ENCODE assay signal across 9 cellular contexts in genomic region chr17:77888242-77889134, GRCh38.
DNase-seq lines count a peak whose midpoint lies in the region; ATAC-seq and TF ChIP-seq lines count a peak whose summit lies in the region.
"Had no signal": no experiment of that assay in that cellular context is flagged by ENCODE, and none has a peak within 500 bp of the region (broad histone marks: within the 10 kb centered on the region; RNA-seq: fewer than 3 reads in every experiment).

No MANE protein-coding gene starts in this region.

- no peak for TF ChIP-seq POLR2A in prostate gland (IDR thresholded peaks at IDR 0.05)

- intact Hi-C loops in prostate gland (cut with DNase I) = no loop called here

- peaks cover 28% of the 10 kb centered on the region for H3K27me3 Mint-ChIP-seq in activated CD8-positive, alpha-beta T cell treated with anti-CD3 and anti-CD28 coated beads, Interleukin-2, amount 10 ng/mL, durations not matched to agents 7 days and 5 days (ENCODE audit: low read depth)

- H3K4me1 Mint-ChIP-seq in activated CD8-positive, alpha-beta T cell treated with anti-CD3 and anti-CD28 coated beads, Interleukin-2, amount 10 ng/mL, durations not matched to agents 7 days and 5 days (ENCODE audit: low read depth) = peaks cover 42% of the 10 kb centered on the region

- CTCF ChIA-PET in activated CD8-positive, alpha-beta T cell treated with anti-CD3 and anti-CD28 coated beads, Interleukin-2, amount 10 ng/mL, durations not matched to agents 7 days and 5 days (lab: Charles Lee) = interaction anchor here (0.8 to 1.6 kb wide), 4 partner anchors 44 to 345 kb away, joined by 3 to 4 read pairs (median 3); no protein-coding TSS in a partner anchor

- DNase-seq in ELR (ENCODE audit: low read depth) (peak; percentile 19), foreskin melanocyte (peak; percentile 34), prostate gland (ENCODE audit: low spot score) (no peak), GM10266 (ENCODE audit: extremely low spot score) (no peak)
- DNase-seq in activated CD8-positive, alpha-beta T cell treated with anti-CD3 and anti-CD28 coated beads, Interleukin-2, amount 10 ng/mL, durations not matched to agents 7 days and 5 days = no peak
- DNase-seq: NCI-H1930 had no signal

- no peaks in the 10 kb centered on the region for H3K9me3 ChIP-seq in prostate gland

- 38% methylated on average over 13 of the region's 13 CpGs for WGBS in prostate gland

- TF ChIP-seq CTCF in prostate gland (IDR thresholded peaks at IDR 0.05) = no peak
- no peak for TF ChIP-seq CTCF in GM10266 (IDR thresholded peaks at IDR 0.05; ENCODE audit: control insufficient read depth, insufficient read depth, low read depth, missing control alignments)

- no peaks in the 10 kb centered on the region for H3K36me3 ChIP-seq in prostate gland

- POLR2A ChIA-PET in activated CD8-positive, alpha-beta T cell treated with anti-CD3 and anti-CD28 coated beads, Interleukin-2, amount 10 ng/mL, durations not matched to agents 7 days and 5 days (lab: Charles Lee) = interaction anchor here (0.6 to 2.0 kb wide), 2 partner anchors 70 to 162 kb away, joined by 3 to 7 read pairs; partner anchors contain the start of gene TNRC6C

- no peaks in the 10 kb centered on the region for H3K36me3 Mint-ChIP-seq in activated CD8-positive, alpha-beta T cell treated with anti-CD3 and anti-CD28 coated beads, Interleukin-2, amount 10 ng/mL, durations not matched to agents 7 days and 5 days (ENCODE audit: low read depth)

- H3K4me1 ChIP-seq in prostate gland (replicated peaks) = no peaks in the 10 kb centered on the region

- H3K27ac Mint-ChIP-seq in activated CD8-positive, alpha-beta T cell treated with anti-CD3 and anti-CD28 coated beads, Interleukin-2, amount 10 ng/mL, durations not matched to agents 7 days and 5 days = peak overlapping the region; percentile 79

- H3K27me3 ChIP-seq in prostate gland (replicated peaks; ENCODE audit: insufficient read depth) = no peaks in the 10 kb centered on the region

- peak overlapping the region; percentile 76 for H3K4me3 Mint-ChIP-seq in activated CD8-positive, alpha-beta T cell treated with anti-CD3 and anti-CD28 coated beads, Interleukin-2, amount 10 ng/mL, durations not matched to agents 7 days and 5 days

- no peaks in the 10 kb centered on the region for H3K9me3 Mint-ChIP-seq in activated CD8-positive, alpha-beta T cell treated with anti-CD3 and anti-CD28 coated beads, Interleukin-2, amount 10 ng/mL, durations not matched to agents 7 days and 5 days (ENCODE audit: insufficient read depth)

- H3K27ac ChIP-seq in prostate gland = peak overlapping the region in 1 of 2 donors; percentile 60

- no peak for ATAC-seq in activated CD8-positive, alpha-beta T cell treated with anti-CD3 and anti-CD28 coated beads, Interleukin-2, amount 10 ng/mL, durations not matched to agents 7 days and 5 days
- ATAC-seq in HG03520 (IDR thresholded peaks at IDR 0.05; ENCODE audit: unreplicated experiment) (no peak), GM18858 (IDR thresholded peaks at IDR 0.05; ENCODE audit: unreplicated experiment) (no peak), HG02678 (IDR thresholded peaks at IDR 0.05; ENCODE audit: unreplicated experiment) (no peak)

- peak overlapping the region; percentile 35 to 39 for H3K4me3 ChIP-seq in prostate gland

Comparison
In these comparisons a context has a peak if more than half of its experiments do, and no peak if none do; other contexts are left out.
1. DNase-seq: peak in ELR (single experiment) and foreskin melanocyte (single experiment); none in activated CD8-positive, alpha-beta T cell treated with anti-CD3 and anti-CD28 coated beads, Interleukin-2, amount 10 ng/mL, durations not matched to agents 7 days and 5 days (single experiment), prostate gland (single experiment) and GM10266 (single experiment).